ENCODE assay signal across 1 cellular context in genomic region chr1:220786057-220786336, GRCh38.
TF ChIP-seq lines count a peak whose summit lies in the region.

No MANE protein-coding gene starts in this region.

TF ChIP-seq in GM23338, 12 proteins besides CTCF, POLR2A, EP300 and RAD21 (continued from another document):
- TF ChIP-seq ZNF462 (CRISPR knock-in tag; IDR thresholded peaks at IDR 0.05) (no peak), EZH2phosphoT487 (IDR thresholded peaks at IDR 0.05; ENCODE audit: unreplicated experiment) (no peak), EZH2 (IDR thresholded peaks at IDR 0.05; ENCODE audit: low read depth, unreplicated experiment) (no peak), POLR2AphosphoS5 (IDR thresholded peaks at IDR 0.05; ENCODE audit: low read depth) (no peak), NANOG (IDR thresholded peaks at IDR 0.05; ENCODE audit: borderline replicate concordance) (no peak), JUNB (IDR thresholded peaks at IDR 0.05; ENCODE audit: unreplicated experiment) (no peak)
